ENCODE assay signal across 29 cellular contexts in genomic region chr11:74630043-74630442, GRCh38.
"Had no signal": no experiment of that assay in that cellular context is flagged by ENCODE, and none has a peak within 500 bp of the region (broad histone marks: within the 10 kb centered on the region; RNA-seq: fewer than 3 reads in every experiment).

No MANE protein-coding gene starts in this region.

- H3K27me3 ChIP-seq: breast epithelium, esophagus squamous epithelium, left lung, ovary, suprapubic skin, tibial artery, upper lobe of right lung had no signal

- H3K27ac Mint-ChIP-seq: activated CD4-positive, alpha-beta T cell treated with anti-CD3 and anti-CD28 coated beads for 36 hours; activated CD8-positive, alpha-beta memory T cell treated with anti-CD3 and anti-CD28 coated beads, Interleukin-2, amount 10 ng/mL, durations not matched to agents 7 days and 5 days; activated CD8-positive, alpha-beta T cell treated with anti-CD3 and anti-CD28 coated beads, Interleukin-2, amount 10 ng/mL, durations not matched to agents 7 days and 5 days; activated naive CD4-positive, alpha-beta T cell treated with anti-CD3 and anti-CD28 coated beads, Interleukin-2, amount 50 U/mL, for 24 hours; activated naive CD8-positive, alpha-beta T cell treated with anti-CD3 and anti-CD28 coated beads, Interleukin-2, amount 50 U/mL, for 24 hours; activated T-helper 2 cell treated with anti-CD3 and anti-CD28 coated beads, Interferon-gamma antibody, Interleukin-2, Interleukin-4, amounts not matched to agents 10 μg/mL and 5 μg/mL and 100 μg/mL, durations not matched to agents 14 hours and 24 hours and 36 hours; mesothelial cell of epicardium had no signal

- H3K4me1 ChIP-seq: breast epithelium, prostate gland, upper lobe of right lung had no signal

- H3K36me3 ChIP-seq: breast epithelium, ovary, prostate gland had no signal

- H3K9me3 ChIP-seq: breast epithelium, esophagus squamous epithelium, left lung, ovary, prostate gland, suprapubic skin, tibial artery, upper lobe of right lung had no signal

- ATAC-seq: activated CD4-positive, alpha-beta T cell treated with anti-CD3 and anti-CD28 coated beads for 36 hours; activated CD8-positive, alpha-beta memory T cell treated with anti-CD3 and anti-CD28 coated beads, Interleukin-2, amount 10 ng/mL, durations not matched to agents 7 days and 5 days; activated CD8-positive, alpha-beta T cell treated with anti-CD3 and anti-CD28 coated beads, Interleukin-2, amount 10 ng/mL, durations not matched to agents 7 days and 5 days; activated naive CD8-positive, alpha-beta T cell treated with anti-CD3 and anti-CD28 coated beads, Interleukin-2, amount 50 U/mL, for 24 hours; left lung; sciatic nerve; upper lobe of right lung had no signal

- H3K4me3 ChIP-seq: breast epithelium, esophagus squamous epithelium, left lung, lung, ovary, prostate gland, skin epidermis, suprapubic skin, tibial artery, upper lobe of right lung had no signal

- DNase-seq: activated CD4-positive, alpha-beta T cell treated with anti-CD3 and anti-CD28 coated beads for 36 hours; activated CD4-positive, CD25-positive, alpha-beta regulatory T cell; activated CD8-positive, alpha-beta memory T cell treated with anti-CD3 and anti-CD28 coated beads, Interleukin-2, amount 10 ng/mL, durations not matched to agents 7 days and 5 days; activated naive CD8-positive, alpha-beta T cell treated with anti-CD3 and anti-CD28 coated beads, Interleukin-2, amount 50 U/mL, for 24 hours; activated T-cell treated with anti-CD3 and anti-CD28 coated beads, Interleukin-2, amount 50 U/mL, for 48 hours; central memory CD4-positive, alpha-beta T cell; effector CD8-positive, alpha-beta T cell; esophagus squamous epithelium; foreskin melanocyte; left lung; naive B cell; ovary; retina; stimulated activated CD4-positive, alpha-beta T cell treated with anti-CD3 and anti-CD28 coated beads, Interleukin-12 subunit alpha, Interleukin-12 subunit beta, amount 100 ng/mL, for 4 hours; stimulated activated CD4-positive, alpha-beta T cell treated with anti-CD3 and anti-CD28 coated beads, Interleukin-4, amount 100 ng/mL, for 1 hour; T-helper 2 cell; tibial artery; upper lobe of right lung had no signal

- H3K9me3 Mint-ChIP-seq: activated naive CD4-positive, alpha-beta T cell treated with anti-CD3 and anti-CD28 coated beads, Interleukin-2, amount 50 U/mL, for 24 hours; activated naive CD8-positive, alpha-beta T cell treated with anti-CD3 and anti-CD28 coated beads, Interleukin-2, amount 50 U/mL, for 24 hours; activated T-helper 2 cell treated with anti-CD3 and anti-CD28 coated beads, Interferon-gamma antibody, Interleukin-2, Interleukin-4, amounts not matched to agents 10 μg/mL and 5 μg/mL and 100 μg/mL, durations not matched to agents 14 hours and 24 hours and 36 hours; mesothelial cell of epicardium; naive B cell had no signal

- H3K27ac ChIP-seq: breast epithelium, epithelial cell of prostate, esophagus squamous epithelium, left lung, ovary, prostate gland, skin epidermis, suprapubic skin, tibial artery, upper lobe of right lung had no signal

- H3K4me1 Mint-ChIP-seq: activated naive CD4-positive, alpha-beta T cell treated with anti-CD3 and anti-CD28 coated beads, Interleukin-2, amount 50 U/mL, for 24 hours; naive B cell had no signal

- H3K4me3 Mint-ChIP-seq: activated CD4-positive, alpha-beta T cell treated with anti-CD3 and anti-CD28 coated beads for 36 hours; activated CD8-positive, alpha-beta memory T cell treated with anti-CD3 and anti-CD28 coated beads, Interleukin-2, amount 10 ng/mL, durations not matched to agents 7 days and 5 days; activated CD8-positive, alpha-beta T cell treated with anti-CD3 and anti-CD28 coated beads, Interleukin-2, amount 10 ng/mL, durations not matched to agents 7 days and 5 days; activated naive CD4-positive, alpha-beta T cell treated with anti-CD3 and anti-CD28 coated beads, Interleukin-2, amount 50 U/mL, for 24 hours; activated naive CD8-positive, alpha-beta T cell treated with anti-CD3 and anti-CD28 coated beads, Interleukin-2, amount 50 U/mL, for 24 hours; mesothelial cell of epicardium; naive B cell had no signal

- H3K27me3 Mint-ChIP-seq: activated CD4-positive, alpha-beta T cell treated with anti-CD3 and anti-CD28 coated beads for 36 hours; activated CD8-positive, alpha-beta memory T cell treated with anti-CD3 and anti-CD28 coated beads, Interleukin-2, amount 10 ng/mL, durations not matched to agents 7 days and 5 days; activated naive CD4-positive, alpha-beta T cell treated with anti-CD3 and anti-CD28 coated beads, Interleukin-2, amount 50 U/mL, for 24 hours; activated naive CD8-positive, alpha-beta T cell treated with anti-CD3 and anti-CD28 coated beads, Interleukin-2, amount 50 U/mL, for 24 hours; naive B cell had no signal
